ENCODE assay signal across 8 cellular contexts in genomic region chr11:2975594-2975993, GRCh38. TPM values are rescaled to one million over a fixed set of nuclear protein-coding genes. Genes with fewer than 3 reads are reported as not detected.
DNase-seq lines count a peak whose midpoint lies in the region; ATAC-seq, FAIRE-seq and TF ChIP-seq lines count a peak whose summit lies in the region.

No MANE protein-coding gene starts in this region.

- peaks cover 13% of the 10 kb centered on the region for H4K20me1 ChIP-seq in keratinocyte (ENCODE audit: control insufficient read depth, extremely low read depth, insufficient read depth, low read length)

- DNase-seq in AML-193 (lab: John Stamatoyannopoulos, UW) (peak; percentile 24 to 41), RWPE1 (ENCODE audit: low spot score) (peak; percentile 45), astrocyte of the spinal cord (ENCODE audit: low read depth, low spot score) (peak; percentile 42), keratinocyte (ENCODE audit: low read depth, low spot score) (no peak), NCI-H1436 treated with DMSO at 0.1 percent for 48 hours (lab: John Stamatoyannopoulos, UW) (no peak)
- peak; percentile 31 for DNase-seq in stimulated activated naive CD8-positive, alpha-beta T cell treated with anti-CD3 and anti-CD28 coated beads, Interleukin-15, Interleukin-2, amounts not matched to agents 100 U/mL and 50 U/mL, for 24 hours

- TF ChIP-seq CTCF in RWPE1 (conservative IDR thresholded peaks at IDR 0.05; ENCODE audit: low read depth), result peak; percentile 25
- peak; percentile 57 for TF ChIP-seq CTCF in astrocyte of the spinal cord (IDR thresholded peaks at IDR 0.05; ENCODE audit: low read depth, low read length)
- peak; percentile 58 to 79 (median 64) for TF ChIP-seq CTCF in keratinocyte (optimal IDR thresholded peaks at IDR 0.05 in 1 of 3, IDR thresholded peaks at IDR 0.05 in 1 of 3, conservative IDR thresholded peaks at IDR 0.05 in 1 of 3; ENCODE audit: extremely low read depth in 1 of 3, insufficient read depth in 2 of 3, low read length in 3 of 3)

- FAIRE-seq in keratinocyte (lab: Jason Lieb, UNC), result no peak

- no peak overlapping the region for H3K4me2 ChIP-seq in keratinocyte (ENCODE audit: control insufficient read depth, extremely low read depth, insufficient read depth, low read depth, low read length)

- H3K36me3 ChIP-seq in keratinocyte (ENCODE audit: control insufficient read depth in 2 of 2, extremely low read depth in 1 of 2, insufficient read depth in 2 of 2, low read length in 2 of 2), result peaks cover 37 to 60% of the 10 kb centered on the region in 2 experiments

- CTCF ChIA-PET in RWPE1 (lab: Yijun Ruan, JAX), result interaction anchor here (0.5 to 2.0 kb wide), 7 partner anchors 14 to 116 kb away, joined by 3 to 10 read pairs (median 5); no protein-coding TSS in a partner anchor

- in situ Hi-C loops in astrocyte of the spinal cord (cut with HindIII; ENCODE audit: low sequenced_read_pairs), result no loop called here

- H3K4me3 ChIP-seq in astrocyte of the spinal cord (ENCODE audit: low read depth, low read length) (no peak overlapping the region), keratinocyte (ENCODE audit: control insufficient read depth in 2 of 3, extremely low read depth in 1 of 3, insufficient read depth in 2 of 3, low read depth in 1 of 3, low read length in 3 of 3) (no peak overlapping the region)

- H2AFZ ChIP-seq in keratinocyte (ENCODE audit: control insufficient read depth, low read length), result no peak overlapping the region

- POLR2A ChIA-PET in RWPE1 (lab: Yijun Ruan, JAX; ENCODE audit: low non-redundant PET), result no interaction called here

- dilution Hi-C loops in keratinocyte (cut with MboI; ENCODE audit: extremely low pct_ligation_motif_present, low sequenced_read_pairs), result no loop called here

- H3K9ac ChIP-seq in keratinocyte (ENCODE audit: control insufficient read depth, extremely low read depth, insufficient read depth, low read length), result no peak overlapping the region

- peaks cover 66% of the 10 kb centered on the region for H3K79me2 ChIP-seq in keratinocyte (ENCODE audit: control insufficient read depth, insufficient read depth, low read length)

- H3K27ac ChIP-seq in RWPE1, result no peak overlapping the region
- H3K27ac ChIP-seq in keratinocyte (ENCODE audit: control insufficient read depth, insufficient read depth, low read length), result no peak overlapping the region

- H3K9me1 ChIP-seq in keratinocyte (ENCODE audit: control insufficient read depth, extremely low read depth, insufficient read depth, low read length), result no peaks in the 10 kb centered on the region

- ATAC-seq in GM21619 (IDR thresholded peaks at IDR 0.05; ENCODE audit: unreplicated experiment), result peak; percentile 45
- ATAC-seq in stimulated activated naive CD8-positive, alpha-beta T cell treated with anti-CD3 and anti-CD28 coated beads, Interleukin-15, Interleukin-2, amounts not matched to agents 100 U/mL and 50 U/mL, for 24 hours, result peak; percentile 78
- ATAC-seq in GM21529 (IDR thresholded peaks at IDR 0.05; ENCODE audit: unreplicated experiment), result no peak

- H3K27me3 ChIP-seq in keratinocyte (ENCODE audit: control insufficient read depth, extremely low read depth, insufficient read depth, low read length), result no peaks in the 10 kb centered on the region

- peaks cover 5% of the 10 kb centered on the region for H3K4me1 ChIP-seq in keratinocyte (ENCODE audit: control insufficient read depth, extremely low read depth, insufficient read depth, low read length)

- no peaks in the 10 kb centered on the region for H3K9me3 ChIP-seq in keratinocyte (ENCODE audit: control insufficient read depth, low read depth, low read length)

RNA-seq across cellular contexts. Expression of gene NAP1L4, which starts 16.5 kb away (rescaled TPM):
- polyA plus RNA-seq in keratinocyte, result 92.2 to 136 TPM (median 108 TPM) in 3 replicates
- polyA plus RNA-seq in keratinocyte (2011; ENCODE audit: low read depth), result 384 TPM
- polyA plus RNA-seq in keratinocyte (2011; cell fraction: cytosol; rRNA removed), result 104 and 177 TPM in 2 replicates
- 146 and 160 TPM in 2 replicates for polyA plus RNA-seq in keratinocyte (2011; cell fraction: nucleus; rRNA removed)
- 80.7 and 121 TPM in 2 replicates for polyA plus RNA-seq in keratinocyte (2012; ENCODE audit: low replicate concordance)
- polyA minus RNA-seq in keratinocyte, result 56.5 to 117 TPM (median 69.2 TPM) in 3 replicates
- 68.1 TPM for polyA minus RNA-seq in keratinocyte (2011; cell fraction: cytosol; rRNA and poly(A)+ RNA removed)
- polyA minus RNA-seq in keratinocyte (2011; cell fraction: nucleus; rRNA and poly(A)+ RNA removed), result 46.6 and 92.2 TPM in 2 replicates

RNA-seq across cellular contexts. Expression of gene PHLDA2, which starts 46.4 kb away (rescaled TPM):
- polyA plus RNA-seq in keratinocyte, result 24.3 to 36.0 TPM (median 27.3 TPM) in 3 replicates
- 52.2 TPM for polyA plus RNA-seq in keratinocyte (2011; ENCODE audit: low read depth)
- polyA plus RNA-seq in keratinocyte (2011; cell fraction: cytosol; rRNA removed), result 35.3 and 141 TPM in 2 replicates
- polyA plus RNA-seq in keratinocyte (2011; cell fraction: nucleus; rRNA removed), result 15.6 and 36.1 TPM in 2 replicates
- polyA plus RNA-seq in keratinocyte (2012; ENCODE audit: low replicate concordance), result 80.5 and 153 TPM in 2 replicates
- 2.6 to 28.4 TPM (median 4.5 TPM) in 3 replicates for polyA minus RNA-seq in keratinocyte
- polyA minus RNA-seq in keratinocyte (2011; cell fraction: cytosol; rRNA and poly(A)+ RNA removed), result 91.1 TPM
- polyA minus RNA-seq in keratinocyte (2011; cell fraction: nucleus; rRNA and poly(A)+ RNA removed), result 12.3 and 12.4 TPM in 2 replicates

Comparison
In these comparisons a context has a peak if more than half of its experiments do, and no peak if none do; other contexts are left out.
1. DNase-seq: peak in AML-193 (2 of 2), RWPE1 (single experiment), astrocyte of the spinal cord (single experiment) and stimulated activated naive CD8-positive, alpha-beta T cell treated with anti-CD3 and anti-CD28 coated beads, Interleukin-15, Interleukin-2, amounts not matched to agents 100 U/mL and 50 U/mL, for 24 hours (single experiment); none in keratinocyte (single experiment) and NCI-H1436 treated with DMSO at 0.1 percent for 48 hours (single experiment).
2. Peak in every context shown above with its lines, with median percentiles within 50 percentile points of each other: CTCF ChIP-seq.